14 cellular contexts compared by ENCODE assay signal in the genomic region with DNA sequence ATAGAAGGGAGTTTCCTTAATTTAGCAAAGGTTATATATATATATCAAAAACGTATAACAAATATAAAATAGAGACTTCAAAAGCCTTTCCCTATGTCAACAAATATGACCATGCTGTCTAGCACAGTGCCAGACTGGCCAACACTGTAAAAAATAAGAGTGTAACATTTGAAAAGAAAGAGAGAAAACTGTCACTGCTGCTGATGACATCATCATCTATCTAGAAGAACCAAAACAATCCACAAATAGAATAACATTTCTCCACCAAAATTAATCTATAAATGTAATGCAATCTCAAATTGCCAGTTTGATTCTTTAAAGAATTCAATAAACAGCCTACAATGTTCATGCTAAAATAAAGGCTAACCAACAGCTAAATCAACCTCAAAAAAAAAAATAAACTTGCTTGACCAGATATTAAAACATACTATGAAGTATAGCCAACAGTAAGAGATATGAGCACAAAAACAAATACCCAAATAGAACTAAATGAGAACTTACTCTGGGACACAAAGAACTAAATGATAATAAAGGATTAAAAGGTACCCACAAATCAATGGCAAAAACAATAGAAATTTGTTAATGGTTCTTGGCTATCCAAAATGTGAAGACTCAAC. TPM values are rescaled to one million over a fixed set of nuclear protein-coding genes. Genes with fewer than 3 reads are reported as not detected.
A peak's percentile ranks its signal among the peaks of the same experiment; 100 is the strongest.
DNase-seq lines count a peak whose midpoint lies in the region; ATAC-seq and TF ChIP-seq lines count a peak whose summit lies in the region.
"Had no signal": no experiment of that assay in that cellular context is flagged by ENCODE, and none has a peak within 500 bp of the region (broad histone marks: within the 10 kb centered on the region; RNA-seq: fewer than 3 reads in every experiment).

No MANE protein-coding gene starts in this region.

- H3K27me3 ChIP-seq in heart left ventricle = no peaks in the 10 kb centered on the region

- H3K36me3 ChIP-seq in heart left ventricle = peaks cover 0 to 6% (median 0%) of the 10 kb centered on the region in 9 donors

- peak in 1 of 4 donors; percentile 25 for ATAC-seq in heart left ventricle

- peaks cover 68% of the 10 kb centered on the region for H3K4me1 Mint-ChIP-seq in brain
- H3K4me1 Mint-ChIP-seq: activated B cell treated with CpG ODN at 0.5 μM for 24 hours had no signal

- intact Hi-C loops in heart left ventricle (cut with DNase I) = loop anchor here in 1 of 10 donors (5.0 kb wide), 1 partner anchor 50 kb away; a partner anchor contains a TSS
- intact Hi-C loops in cardiac septum (cut with DNase I) = no loop called here

- TF ChIP-seq POLR2A in heart left ventricle (IDR thresholded peaks at IDR 0.05) = no peak

- H3K9me3 ChIP-seq in heart left ventricle = no peaks in the 10 kb centered on the region

- TF ChIP-seq CTCF in heart left ventricle (IDR thresholded peaks at IDR 0.05) (no peak), brain (conservative IDR thresholded peaks at IDR 0.05) (no peak)

- peaks cover 12 to 32% (median 19%) of the 10 kb centered on the region in 5 experiments for H3K9me3 Mint-ChIP-seq in brain

- peak overlapping the region in 11 of 12 donors; percentile 11 to 71 (median 43) for H3K27ac ChIP-seq in heart left ventricle

- peaks cover 79% of the 10 kb centered on the region for H3K36me3 Mint-ChIP-seq in brain

- H3K27me3 Mint-ChIP-seq in brain = no peaks in the 10 kb centered on the region
- H3K27me3 Mint-ChIP-seq: activated B cell treated with CpG ODN at 0.5 μM for 24 hours had no signal

- H3K4me1 ChIP-seq in heart left ventricle = peaks cover 0 to 53% (median 28%) of the 10 kb centered on the region in 12 donors

- peak overlapping the region in 3 of 5 experiments; percentile 14 to 89 (median 78) for H3K27ac Mint-ChIP-seq in brain
- H3K27ac Mint-ChIP-seq: activated B cell treated with CpG ODN at 0.5 μM for 24 hours had no signal

- H3K4me3 ChIP-seq in heart left ventricle = peak overlapping the region in 2 of 12 donors; percentile 1 to 12

- 14 to 25% (median 18%) methylated on average over 1 of the region's 1 CpG for WGBS in heart left ventricle, 4 donors

- DNase-seq in heart left ventricle = no peak
- no peak for DNase-seq in cardiac septum (ENCODE audit: low spot score)
- peak; percentile 21 for DNase-seq in myocyte (ENCODE audit: low read depth)
- DNase-seq in Ammon's horn (ENCODE audit: low spot score) = no peak
- DNase-seq in NCI-H1417 (lab: John Stamatoyannopoulos, UW) = no peak
- DNase-seq in KG1 (lab: John Stamatoyannopoulos, UW) = no peak
- DNase-seq in putamen (ENCODE audit: low spot score) = no peak
- DNase-seq: activated B cell treated with CpG ODN at 0.5 μM for 24 hours; activated effector memory CD4-positive, alpha-beta T cell treated with anti-CD3 and anti-CD28 coated beads, Interleukin-2, amount 50 U/mL, for 16 hours; effector CD4-positive, alpha-beta T cell; Karpas-422; NCI-H2029 treated with DMSO at 0.1 percent for 48 hours; NCI-H524 treated with DMSO at 0.1 percent for 48 hours had no signal

- peak overlapping the region in 2 of 5 experiments; percentile 52 to 63 for H3K4me3 Mint-ChIP-seq in brain
- H3K4me3 Mint-ChIP-seq: activated B cell treated with CpG ODN at 0.5 μM for 24 hours had no signal

RNA-seq across cellular contexts. Expression of a gene that starts 50.2 kb away (rescaled TPM):
- total RNA-seq in heart left ventricle (100 to 1,000 TPM in 4 of 9 donors, 10 to 100 TPM in 5; 54.3 to 183 (median 97.6) TPM), cardiac septum (195 TPM), myocyte (70.3 and 88.1 TPM in 2 replicates)
- polyA plus RNA-seq in heart left ventricle (10 to 100 TPM; 17.0 to 41.5 TPM), brain (ENCODE audit: insufficient read depth, low read depth, low replicate concordance) (85.4 TPM)
- 65.8 TPM for polyA plus RNA-seq in myocyte (2012)
